Comparison of ENCODE assay signal across 8 cellular contexts in the genomic region with DNA sequence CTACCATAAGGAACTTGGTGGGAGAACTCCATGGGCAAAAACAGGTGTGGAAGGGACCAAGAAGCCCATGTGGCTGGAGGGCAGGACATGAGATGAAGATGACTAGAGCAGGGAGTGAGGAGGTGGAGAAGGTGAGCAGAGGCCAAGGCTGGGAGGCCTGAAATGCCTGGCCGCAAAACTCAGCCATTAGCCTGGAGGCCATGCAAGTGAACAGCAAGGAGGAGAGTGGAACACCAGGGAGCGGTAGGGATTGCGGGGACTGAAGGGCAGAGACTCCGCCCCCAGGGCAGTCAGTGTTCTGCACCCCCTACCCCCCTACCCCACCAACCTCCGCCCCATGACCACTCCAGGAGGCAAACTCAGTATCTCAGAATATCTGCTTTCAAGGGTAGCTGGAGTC. TPM values are rescaled to one million over a fixed set of nuclear protein-coding genes. Genes with fewer than 3 reads are reported as not detected.
DNase-seq lines count a peak whose midpoint lies in the region; ATAC-seq and TF ChIP-seq lines count a peak whose summit lies in the region.

No MANE protein-coding gene starts in this region.

- ATAC-seq in gastrocnemius medialis (no peak), GM18907 (IDR thresholded peaks at IDR 0.05; ENCODE audit: unreplicated experiment) (no peak)

- H3K27ac ChIP-seq in GM23248 (peak overlapping the region; percentile 93), PC-9 (no peak overlapping the region), esophagus squamous epithelium (peak overlapping the region; percentile 41 to 96 (median 94)), gastrocnemius medialis (peak overlapping the region in 3 of 4 donors; percentile 86 to 96 (median 88))

- H3K79me2 ChIP-seq in GM23248 (ENCODE audit: insufficient read depth) = peaks cover 39% of the 10 kb centered on the region
- peaks cover 24% of the 10 kb centered on the region for H3K79me2 ChIP-seq in PC-9 (ENCODE audit: low read depth)

- TF ChIP-seq POLR2A in esophagus squamous epithelium (IDR thresholded peaks at IDR 0.05) (no peak), gastrocnemius medialis (IDR thresholded peaks at IDR 0.05) (no peak)

- H3K4me1 ChIP-seq in GM23248 (ENCODE audit: insufficient read depth) = peaks cover 12% of the 10 kb centered on the region
- H3K4me1 ChIP-seq in PC-9 (replicated peaks; ENCODE audit: insufficient read depth) = peaks cover 18% of the 10 kb centered on the region
- H3K4me1 ChIP-seq in esophagus squamous epithelium = peaks cover 16 to 43% (median 23%) of the 10 kb centered on the region in 3 donors
- peaks cover 17 to 22% of the 10 kb centered on the region in 2 donors for H3K4me1 ChIP-seq in gastrocnemius medialis

- no peaks in the 10 kb centered on the region for H4K20me1 ChIP-seq in GM23248 (ENCODE audit: insufficient read depth)
- no peaks in the 10 kb centered on the region for H4K20me1 ChIP-seq in PC-9 (ENCODE audit: insufficient read depth)

- no peaks in the 10 kb centered on the region for H3K9me3 ChIP-seq in GM23248 (ENCODE audit: low read depth)
- no peaks in the 10 kb centered on the region for H3K9me3 ChIP-seq in PC-9 (ENCODE audit: insufficient read depth, low read depth)
- H3K9me3 ChIP-seq in esophagus squamous epithelium = no peaks in the 10 kb centered on the region
- H3K9me3 ChIP-seq in gastrocnemius medialis = no peaks in the 10 kb centered on the region

- H3K27me3 ChIP-seq in GM23248 (replicated peaks; ENCODE audit: insufficient read depth) = no peaks in the 10 kb centered on the region
- H3K27me3 ChIP-seq in PC-9 (ENCODE audit: insufficient read depth, low read depth) = no peaks in the 10 kb centered on the region
- H3K27me3 ChIP-seq in esophagus squamous epithelium = no peaks in the 10 kb centered on the region
- H3K27me3 ChIP-seq in gastrocnemius medialis = no peaks in the 10 kb centered on the region

- H3K4me2 ChIP-seq in GM23248 (ENCODE audit: unreplicated experiment) = peak overlapping the region; percentile 93
- peak overlapping the region; percentile 92 for H3K4me2 ChIP-seq in PC-9

- CTCF ChIA-PET in PC-9 (lab: Charles Lee) = no interaction called here
- CTCF ChIA-PET in GM10248 (lab: Yijun Ruan, JAX) = interaction anchor here (0.9 to 2.6 kb wide), 4 partner anchors 16 to 62 kb away, joined by 3 to 12 read pairs (median 7); no protein-coding TSS in a partner anchor

- TF ChIP-seq CTCF in PC-9 (conservative IDR thresholded peaks at IDR 0.05) (no peak), esophagus squamous epithelium (IDR thresholded peaks at IDR 0.05) (no peak), gastrocnemius medialis (IDR thresholded peaks at IDR 0.05 in 4 of 5, conservative IDR thresholded peaks at IDR 0.05 in 1 of 5) (no peak), GM10248 (IDR thresholded peaks at IDR 0.05; ENCODE audit: control extremely low read depth, extremely low read depth, low read depth, missing control alignments) (no peak)

- H3K9me2 ChIP-seq in GM23248 (ENCODE audit: insufficient read depth) (no peaks in the 10 kb centered on the region), PC-9 (ENCODE audit: insufficient read depth) (no peaks in the 10 kb centered on the region)

- WGBS in GM23248 (ENCODE audit: low coverage in 1 of 2, low lambda C conversion rate in 2 of 2, missing lambda C conversion rate in 2 of 2), 2 experiments = 98 to 99% methylated on average over 5 of the region's 5 CpGs
- 68 to 84% methylated on average over 4 to 5 of the region's 5 CpGs for WGBS in esophagus squamous epithelium, 2 donors

- in situ Hi-C loops in GM23248 (cut with MboI) = no loop called here
- in situ Hi-C loops in gastrocnemius medialis (cut with MboI; ENCODE audit: low sequenced_read_pairs in 4 of 4) = no loop called here

- intact Hi-C loops in PC-9 (cut with micrococcal nuclease; ENCODE audit: unreplicated experiment) (no loop called here), esophagus squamous epithelium (cut with DNase I) (no loop called here), gastrocnemius medialis (cut with DNase I; ENCODE audit: low total_unique reads) (no loop called here), head of caudate nucleus (cut with DNase I) (loop anchor here (2.0 to 5.0 kb wide), 3 partner anchors 20 to 90 kb away; partner anchors contain the start of genes CTF1 and ZNF629)

- POLR2A ChIA-PET in PC-9 (lab: Charles Lee; ENCODE audit: unreplicated experiment) (no interaction called here), GM10248 (lab: Yijun Ruan, JAX) (interaction anchor here (0.7 kb wide), 1 partner anchor 47 kb away, joined by 4 read pairs; the partner anchor contains the start of gene FBXL19)

- DNase-seq in GM23248 (peak; percentile 21), PC-9 (no peak), esophagus squamous epithelium (lab: John Stamatoyannopoulos, UW) (no peak), gastrocnemius medialis (no peak), amygdala (lab: John Stamatoyannopoulos, UW) (no peak), head of caudate nucleus (no peak), GM10248 (ENCODE audit: extremely low spot score) (no peak)

- H3K9ac ChIP-seq in GM23248 = peak overlapping the region; percentile 98

- peak overlapping the region; percentile 100; the same call in 1 of the 2 replicates for H3K4me3 ChIP-seq in GM23248
- H3K4me3 ChIP-seq in PC-9 = no peak overlapping the region; the same call in 1 of the 2 replicates
- peak overlapping the region in 3 of 4 donors; percentile 79 to 92 (median 85) for H3K4me3 ChIP-seq in esophagus squamous epithelium
- peak overlapping the region in 3 of 4 donors; percentile 93 to 97 (median 95) for H3K4me3 ChIP-seq in gastrocnemius medialis

- peaks cover 12% of the 10 kb centered on the region for H3F3A ChIP-seq in GM23248 (ENCODE audit: insufficient read depth)
- H3F3A ChIP-seq in PC-9 (ENCODE audit: insufficient read depth, low read depth) = peaks cover 29% of the 10 kb centered on the region

- H3K36me3 ChIP-seq in GM23248 (ENCODE audit: low read depth) (no peaks in the 10 kb centered on the region), PC-9 (ENCODE audit: low read depth) (no peaks in the 10 kb centered on the region), esophagus squamous epithelium (peaks cover 0 to 42% (median 0%) of the 10 kb centered on the region in 3 donors), gastrocnemius medialis (peaks cover 0 to 5% of the 10 kb centered on the region in 2 donors)

- no TSS peak for BruUV-seq in PC-9 (replicated peaks; lab: Mats Ljungman, UMichigan)

- H2AFZ ChIP-seq in GM23248 = no peak overlapping the region; the same call in 1 of the 2 replicates
- H2AFZ ChIP-seq in PC-9 = no peak overlapping the region

RNA-seq across cellular contexts. Expression of gene BCL7C, which starts 17.0 kb away (rescaled TPM):
- 42.5 and 77.1 TPM in 2 replicates for total RNA-seq in GM23248 (2014; rRNA removed; shearing (Covaris generic))
- 62.5 and 68.1 TPM in 2 replicates for polyA plus RNA-seq in GM23248 (2016; fragmentation: Nextera tagmentation; extraction: Ambion mirVana)
- 59.3 and 66.9 TPM in 2 replicates for total RNA-seq in PC-9 (2021)
- 10 to 100 TPM; 16.2 to 41.4 (median 25.8) TPM for total RNA-seq in esophagus squamous epithelium
- 10 to 100 TPM; 16.4 to 24.5 (median 22.3) TPM for total RNA-seq in gastrocnemius medialis

RNA-seq across cellular contexts. Expression of gene CTF1, which starts 19.5 kb away (rescaled TPM):
- 4.4 and 4.8 TPM in 2 replicates for total RNA-seq in GM23248 (2014; rRNA removed; shearing (Covaris generic))
- polyA plus RNA-seq in GM23248 (2016; fragmentation: Nextera tagmentation; extraction: Ambion mirVana) = 2.0 and 2.1 TPM in 2 replicates
- total RNA-seq in PC-9 (2021) = 11.6 and 17.0 TPM in 2 replicates
- 1 to 10 TPM in 3 of 4 donors, under 1 TPM in 1; 0.53 to 3.6 (median 1.8) TPM for total RNA-seq in esophagus squamous epithelium
- total RNA-seq in gastrocnemius medialis = 1 to 10 TPM; 2.3 to 5.6 (median 3.2) TPM

RNA-seq across cellular contexts. Expression of gene FBXL19, which starts 46.5 kb away (rescaled TPM):
- 18.2 and 23.0 TPM in 2 replicates for total RNA-seq in GM23248 (2014; rRNA removed; shearing (Covaris generic))
- 0.39 and 0.64 TPM in 2 replicates for polyA plus RNA-seq in GM23248 (2016; fragmentation: Nextera tagmentation; extraction: Ambion mirVana)
- total RNA-seq in PC-9 (2021) = 70.8 and 72.7 TPM in 2 replicates
- total RNA-seq in esophagus squamous epithelium = 10 to 100 TPM; 17.0 to 28.7 (median 25.1) TPM
- 1 to 10 TPM; 3.4 to 7.9 (median 4.8) TPM for total RNA-seq in gastrocnemius medialis
